In genomic region chr15:55661431-55661830, GRCh38 we compare ENCODE assay signal across 15 cellular contexts.
DNase-seq lines count a peak whose midpoint lies in the region; ATAC-seq, FAIRE-seq and TF ChIP-seq lines count a peak whose summit lies in the region.
"Had no signal": no experiment of that assay in that cellular context is flagged by ENCODE, and none has a peak within 500 bp of the region (broad histone marks: within the 10 kb centered on the region; RNA-seq: fewer than 3 reads in every experiment).

No MANE protein-coding gene starts in this region.

- no peak overlapping the region for H3K4me3 ChIP-seq in fibroblast of pulmonary artery (replicated peaks; ENCODE audit: low read depth, low read length)
- no peak overlapping the region for H3K4me3 ChIP-seq in neuronal stem cell (ENCODE audit: low read length in 2 of 2)
- H3K4me3 ChIP-seq: tibial artery had no signal

- no peak overlapping the region for H2BK12ac ChIP-seq in neuronal stem cell (ENCODE audit: low read length)

- POLR2A ChIA-PET in HEK293T (lab: Yijun Ruan, JAX), result no interaction called here

- peaks cover 8 to 40% of the 10 kb centered on the region in 2 donors for H3K4me1 ChIP-seq in neuronal stem cell (ENCODE audit: control insufficient read depth in 2 of 2, insufficient read depth in 1 of 2, low read depth in 1 of 2, low read length in 2 of 2)
- H3K4me1 ChIP-seq: tibial artery had no signal

- no peak for FAIRE-seq in HTR-8/SVneo (lab: Jason Lieb, UNC)

- H3K9me3 ChIP-seq in neuronal stem cell (replicated peaks in 1 of 2; ENCODE audit: control insufficient read depth in 2 of 2, insufficient read depth in 1 of 2, low read depth in 1 of 2, low read length in 2 of 2), result peaks cover 0 to 5% of the 10 kb centered on the region in 2 donors
- H3K9me3 ChIP-seq: tibial artery had no signal

- peak overlapping the region; percentile 11 for H3K27ac ChIP-seq in neuronal stem cell (replicated peaks; ENCODE audit: low read length)
- H3K27ac ChIP-seq: tibial artery had no signal

- no peak overlapping the region for H2AFZ ChIP-seq in neuronal stem cell (ENCODE audit: low read length)

- peaks cover 6 to 90% of the 10 kb centered on the region in 2 donors for H3K36me3 ChIP-seq in neuronal stem cell (replicated peaks in 1 of 2; ENCODE audit: control insufficient read depth in 2 of 2, insufficient read depth in 2 of 2, low read length in 2 of 2)
- H3K36me3 ChIP-seq: tibial artery had no signal

- CTCF ChIA-PET in HEK293T (lab: Yijun Ruan, JAX), result no interaction called here

- H3K4ac ChIP-seq in neuronal stem cell (ENCODE audit: low read length), result no peak overlapping the region

- H3K27me3 ChIP-seq in neuronal stem cell (ENCODE audit: control insufficient read depth in 3 of 3, insufficient read depth in 3 of 3, low read depth in 1 of 3, low read length in 3 of 3), result no peaks in the 10 kb centered on the region
- H3K27me3 ChIP-seq: tibial artery had no signal

- ATAC-seq in GM21717 (IDR thresholded peaks at IDR 0.05; ENCODE audit: unreplicated experiment) (no peak), GM19452 (IDR thresholded peaks at IDR 0.05; ENCODE audit: unreplicated experiment) (no peak)

- no peak overlapping the region for H3K9ac ChIP-seq in neuronal stem cell (ENCODE audit: low read depth, low read length, poor library complexity)

- no peak overlapping the region for H3K18ac ChIP-seq in neuronal stem cell (ENCODE audit: low read length)

- H3K79me1 ChIP-seq in neuronal stem cell (ENCODE audit: low read depth, low read length), result peaks cover 4% of the 10 kb centered on the region

- H4K8ac ChIP-seq in neuronal stem cell (ENCODE audit: low read depth, low read length), result no peak overlapping the region

- H2BK5ac ChIP-seq in neuronal stem cell (ENCODE audit: low read length), result no peak overlapping the region

- no peak overlapping the region for H4K91ac ChIP-seq in neuronal stem cell (ENCODE audit: low read depth, low read length, poor library complexity)

- no peak overlapping the region for H3K4me2 ChIP-seq in neuronal stem cell (ENCODE audit: insufficient read depth, low read length, poor library complexity, severe bottlenecking)

- DNase-seq in HEK293T (ENCODE audit: extremely low spot score) (no peak), OCI-M1 (lab: John Stamatoyannopoulos, UW) (peak; percentile 10), fibroblast of pulmonary artery (ENCODE audit: low read depth) (peak; percentile 21), neuronal stem cell (ENCODE audit: low spot score) (peak; percentile 26), NCI-H2196 (lab: John Stamatoyannopoulos, UW; ENCODE audit: unreplicated experiment) (no peak), HTR-8/SVneo (ENCODE audit: insufficient read length, low spot score) (no peak)
- DNase-seq: activated T-cell treated with anti-CD3 and anti-CD28 coated beads for 4 hours, COR-L47, naive B cell, NCI-H1436 treated with DMSO at 0.1 percent for 48 hours, NCI-H748 treated with DMSO at 0.1 percent for 48 hours, SHP77 treated with DMSO at 0.1 percent for 48 hours, tibial artery had no signal

- H2BK15ac ChIP-seq in neuronal stem cell (ENCODE audit: low read length), result no peak overlapping the region

- H2BK120ac ChIP-seq in neuronal stem cell (ENCODE audit: low read depth, low read length), result no peak overlapping the region

- TF ChIP-seq CTCF in fibroblast of pulmonary artery (IDR thresholded peaks at IDR 0.05; ENCODE audit: low read length, missing control alignments), result no peak

- H2AK5ac ChIP-seq in neuronal stem cell (ENCODE audit: low read depth, low read length), result no peak overlapping the region

- no peak overlapping the region for H3K14ac ChIP-seq in neuronal stem cell (ENCODE audit: low read length)

- H3K23ac ChIP-seq in neuronal stem cell (ENCODE audit: low read depth, low read length, poor library complexity), result no peak overlapping the region

TF ChIP-seq in HEK293T, 16 proteins besides CTCF, POLR2A, EP300 and RAD21:
- TF ChIP-seq L3MBTL2 (conservative IDR thresholded peaks at IDR 0.05), result no peak
- peak; percentile 10; the same call in 1 of the 2 replicates for TF ChIP-seq CTBP1 (IDR thresholded peaks at IDR 0.05; ENCODE audit: borderline replicate concordance)
- TF ChIP-seq, protein P1, sequence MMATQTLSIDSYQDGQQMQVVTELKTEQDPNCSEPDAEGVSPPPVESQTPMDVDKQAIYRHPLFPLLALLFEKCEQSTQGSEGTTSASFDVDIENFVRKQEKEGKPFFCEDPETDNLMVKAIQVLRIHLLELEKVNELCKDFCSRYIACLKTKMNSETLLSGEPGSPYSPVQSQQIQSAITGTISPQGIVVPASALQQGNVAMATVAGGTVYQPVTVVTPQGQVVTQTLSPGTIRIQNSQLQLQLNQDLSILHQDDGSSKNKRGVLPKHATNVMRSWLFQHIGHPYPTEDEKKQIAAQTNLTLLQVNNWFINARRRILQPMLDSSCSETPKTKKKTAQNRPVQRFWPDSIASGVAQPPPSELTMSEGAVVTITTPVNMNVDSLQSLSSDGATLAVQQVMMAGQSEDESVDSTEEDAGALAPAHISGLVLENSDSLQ (IDR thresholded peaks at IDR 0.05), result peak; percentile 45
TF ChIP-seq in HEK293T: peak in this region for 2.

Comparison
In these comparisons a context has a peak if more than half of its experiments do, and no peak if none do; other contexts are left out.
1. DNase-seq: peak in OCI-M1 (single experiment), fibroblast of pulmonary artery (single experiment) and neuronal stem cell (single experiment); none in HEK293T (single experiment), NCI-H2196 (single experiment) and HTR-8/SVneo (single experiment).